ENCODE assay signal across 1 cellular context in genomic region chr4:6929735-6930464, GRCh38.
A peak's percentile ranks its signal among the peaks of the same experiment; 100 is the strongest.
TF ChIP-seq lines count a peak whose summit lies in the region.

No MANE protein-coding gene starts in this region.

TF ChIP-seq in HepG2, 621 proteins besides CTCF, POLR2A, EP300 and RAD21 (continued from another document):
- TF ChIP-seq, protein P1, sequence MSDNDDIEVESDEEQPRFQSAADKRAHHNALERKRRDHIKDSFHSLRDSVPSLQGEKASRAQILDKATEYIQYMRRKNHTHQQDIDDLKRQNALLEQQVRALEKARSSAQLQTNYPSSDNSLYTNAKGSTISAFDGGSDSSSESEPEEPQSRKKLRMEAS (IDR thresholded peaks at IDR 0.05), result peak; percentile 65; the same call in 1 of the 2 replicates
- no peak for TF ChIP-seq ZNF441 (CRISPR knock-in tag; IDR thresholded peaks at IDR 0.05; ENCODE audit: borderline replicate concordance)
- TF ChIP-seq, protein P2, sequence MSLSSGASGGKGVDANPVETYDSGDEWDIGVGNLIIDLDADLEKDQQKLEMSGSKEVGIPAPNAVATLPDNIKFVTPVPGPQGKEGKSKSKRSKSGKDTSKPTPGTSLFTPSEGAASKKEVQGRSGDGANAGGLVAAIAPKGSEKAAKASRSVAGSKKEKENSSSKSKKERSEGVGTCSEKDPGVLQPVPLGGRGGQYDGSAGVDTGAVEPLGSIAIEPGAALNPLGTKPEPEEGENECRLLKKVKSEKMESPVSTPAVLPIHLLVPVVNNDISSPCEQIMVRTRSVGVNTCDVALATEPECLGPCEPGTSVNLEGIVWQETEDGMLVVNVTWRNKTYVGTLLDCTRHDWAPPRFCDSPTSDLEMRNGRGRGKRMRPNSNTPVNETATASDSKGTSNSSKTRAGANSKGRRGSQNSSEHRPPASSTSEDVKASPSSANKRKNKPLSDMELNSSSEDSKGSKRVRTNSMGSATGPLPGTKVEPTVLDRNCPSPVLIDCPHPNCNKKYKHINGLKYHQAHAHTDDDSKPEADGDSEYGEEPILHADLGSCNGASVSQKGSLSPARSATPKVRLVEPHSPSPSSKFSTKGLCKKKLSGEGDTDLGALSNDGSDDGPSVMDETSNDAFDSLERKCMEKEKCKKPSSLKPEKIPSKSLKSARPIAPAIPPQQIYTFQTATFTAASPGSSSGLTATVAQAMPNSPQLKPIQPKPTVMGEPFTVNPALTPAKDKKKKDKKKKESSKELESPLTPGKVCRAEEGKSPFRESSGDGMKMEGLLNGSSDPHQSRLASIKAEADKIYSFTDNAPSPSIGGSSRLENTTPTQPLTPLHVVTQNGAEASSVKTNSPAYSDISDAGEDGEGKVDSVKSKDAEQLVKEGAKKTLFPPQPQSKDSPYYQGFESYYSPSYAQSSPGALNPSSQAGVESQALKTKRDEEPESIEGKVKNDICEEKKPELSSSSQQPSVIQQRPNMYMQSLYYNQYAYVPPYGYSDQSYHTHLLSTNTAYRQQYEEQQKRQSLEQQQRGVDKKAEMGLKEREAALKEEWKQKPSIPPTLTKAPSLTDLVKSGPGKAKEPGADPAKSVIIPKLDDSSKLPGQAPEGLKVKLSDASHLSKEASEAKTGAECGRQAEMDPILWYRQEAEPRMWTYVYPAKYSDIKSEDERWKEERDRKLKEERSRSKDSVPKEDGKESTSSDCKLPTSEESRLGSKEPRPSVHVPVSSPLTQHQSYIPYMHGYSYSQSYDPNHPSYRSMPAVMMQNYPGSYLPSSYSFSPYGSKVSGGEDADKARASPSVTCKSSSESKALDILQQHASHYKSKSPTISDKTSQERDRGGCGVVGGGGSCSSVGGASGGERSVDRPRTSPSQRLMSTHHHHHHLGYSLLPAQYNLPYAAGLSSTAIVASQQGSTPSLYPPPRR (CRISPR knock-in tag; IDR thresholded peaks at IDR 0.05; ENCODE audit: borderline replicate concordance), result peak; percentile 18; the same call in 1 of the 2 replicates
- TF ChIP-seq TRAFD1 (CRISPR knock-in tag; IDR thresholded peaks at IDR 0.05; ENCODE audit: borderline replicate concordance), result peak; percentile 67; the same call in 1 of the 2 replicates
- TF ChIP-seq RFX1 (IDR thresholded peaks at IDR 0.05), result no peak
- TF ChIP-seq ZBTB49 (CRISPR knock-in tag; IDR thresholded peaks at IDR 0.05; ENCODE audit: borderline replicate concordance), result no peak
- TF ChIP-seq TOPORS (CRISPR knock-in tag; IDR thresholded peaks at IDR 0.05), result no peak
- TF ChIP-seq, protein P3, sequence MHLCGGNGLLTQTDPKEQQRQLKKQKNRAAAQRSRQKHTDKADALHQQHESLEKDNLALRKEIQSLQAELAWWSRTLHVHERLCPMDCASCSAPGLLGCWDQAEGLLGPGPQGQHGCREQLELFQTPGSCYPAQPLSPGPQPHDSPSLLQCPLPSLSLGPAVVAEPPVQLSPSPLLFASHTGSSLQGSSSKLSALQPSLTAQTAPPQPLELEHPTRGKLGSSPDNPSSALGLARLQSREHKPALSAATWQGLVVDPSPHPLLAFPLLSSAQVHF (CRISPR knock-in tag; IDR thresholded peaks at IDR 0.05), result no peak
- 0 out of 2 replicates have a peak, but pooled peaks have one; percentile 11 for TF ChIP-seq ZMYM4 (CRISPR knock-in tag; IDR thresholded peaks at IDR 0.05)
- TF ChIP-seq, protein P4, sequence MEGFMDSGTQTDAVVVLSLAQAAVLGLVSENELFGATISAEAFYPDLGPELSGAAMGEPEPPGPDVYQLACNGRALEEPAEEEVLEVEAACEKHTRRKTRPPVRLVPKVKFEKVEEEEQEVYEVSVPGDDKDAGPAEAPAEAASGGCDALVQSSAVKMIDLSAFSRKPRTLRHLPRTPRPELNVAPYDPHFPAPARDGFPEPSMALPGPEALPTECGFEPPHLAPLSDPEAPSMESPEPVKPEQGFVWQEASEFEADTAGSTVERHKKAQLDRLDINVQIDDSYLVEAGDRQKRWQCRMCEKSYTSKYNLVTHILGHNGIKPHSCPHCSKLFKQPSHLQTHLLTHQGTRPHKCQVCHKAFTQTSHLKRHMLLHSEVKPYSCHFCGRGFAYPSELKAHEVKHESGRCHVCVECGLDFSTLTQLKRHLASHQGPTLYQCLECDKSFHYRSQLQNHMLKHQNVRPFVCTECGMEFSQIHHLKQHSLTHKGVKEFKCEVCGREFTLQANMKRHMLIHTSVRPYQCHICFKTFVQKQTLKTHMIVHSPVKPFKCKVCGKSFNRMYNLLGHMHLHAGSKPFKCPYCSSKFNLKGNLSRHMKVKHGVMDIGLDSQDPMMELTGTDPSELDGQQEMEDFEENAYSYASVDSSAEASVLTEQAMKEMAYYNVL (CRISPR knock-in tag; IDR thresholded peaks at IDR 0.05; ENCODE audit: borderline replicate concordance), result 0 out of 2 replicates have a peak, but pooled peaks have one; percentile 11
- no peak for TF ChIP-seq SOX13 (IDR thresholded peaks at IDR 0.05)
- peak in 1 of 2 experiments; percentile 62; a peak in 1 of 4 replicates for TF ChIP-seq SOX13 (CRISPR knock-in tag; conservative IDR thresholded peaks at IDR 0.05 in 1 of 2, IDR thresholded peaks at IDR 0.05 in 1 of 2)
- no peak for TF ChIP-seq SOX6 (IDR thresholded peaks at IDR 0.05)
- peak; percentile 73 for TF ChIP-seq SOX6 (CRISPR knock-in tag; IDR thresholded peaks at IDR 0.05)
- peak; percentile 37; the same call in 1 of the 2 replicates for TF ChIP-seq ZNF430 (CRISPR knock-in tag; IDR thresholded peaks at IDR 0.05)
